19 cellular contexts compared by ENCODE assay signal in the genomic region with DNA sequence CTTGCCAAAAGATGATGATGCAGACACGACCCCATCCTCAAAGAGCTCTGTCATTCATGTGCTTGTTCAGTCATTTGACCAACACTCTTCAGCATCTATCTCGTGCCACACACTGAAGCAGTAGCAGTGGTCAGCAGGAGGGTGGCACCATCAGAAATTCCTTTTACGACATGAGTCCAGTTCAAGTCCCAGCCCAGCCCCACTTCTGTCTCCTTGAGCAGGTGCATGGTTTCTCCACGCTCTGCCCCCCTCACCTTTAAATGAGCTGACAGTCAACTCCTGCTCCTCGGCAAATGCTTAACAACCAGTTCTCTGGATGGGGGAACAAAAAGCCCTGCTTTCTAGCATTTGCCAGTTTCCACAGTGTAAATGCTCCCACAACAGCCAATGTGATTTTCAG.
DNase-seq lines count a peak whose midpoint lies in the region; ATAC-seq, FAIRE-seq and TF ChIP-seq lines count a peak whose summit lies in the region.
"Had no signal": no experiment of that assay in that cellular context is flagged by ENCODE, and none has a peak within 500 bp of the region (broad histone marks: within the 10 kb centered on the region; RNA-seq: fewer than 3 reads in every experiment).

No MANE protein-coding gene starts in this region.

- TF ChIP-seq CTCF in PC-9 (conservative IDR thresholded peaks at IDR 0.05) (no peak), RWPE2 (IDR thresholded peaks at IDR 0.05; ENCODE audit: poor library complexity, severe bottlenecking) (no peak), keratinocyte (optimal IDR thresholded peaks at IDR 0.05 in 1 of 3, IDR thresholded peaks at IDR 0.05 in 1 of 3, conservative IDR thresholded peaks at IDR 0.05 in 1 of 3; ENCODE audit: extremely low read depth in 1 of 3, insufficient read depth in 2 of 3, low read length in 3 of 3) (no peak), suprapubic skin (IDR thresholded peaks at IDR 0.05) (no peak)

- H4K20me1 ChIP-seq in PC-9 (ENCODE audit: insufficient read depth) (no peaks in the 10 kb centered on the region), keratinocyte (ENCODE audit: control insufficient read depth, extremely low read depth, insufficient read depth, low read length) (no peaks in the 10 kb centered on the region)
- H4K20me1 ChIP-seq: BLaER1 had no signal

- no peak for TF ChIP-seq EP300 in suprapubic skin (IDR thresholded peaks at IDR 0.05)

- FAIRE-seq in keratinocyte (lab: Jason Lieb, UNC), result no peak
- FAIRE-seq: GM19239 had no signal

- H3K9me1 ChIP-seq in keratinocyte (ENCODE audit: control insufficient read depth, extremely low read depth, insufficient read depth, low read length), result peaks cover 4% of the 10 kb centered on the region

- POLR2A ChIA-PET in PC-9 (lab: Charles Lee; ENCODE audit: unreplicated experiment), result no interaction called here

- DNase-seq in PC-9, result no peak
- DNase-seq in RWPE2 (ENCODE audit: low spot score), result no peak
- DNase-seq in keratinocyte (ENCODE audit: low read depth, low spot score), result no peak
- no peak for DNase-seq in suprapubic skin (ENCODE audit: low spot score in 2 of 2)
- no peak for DNase-seq in activated CD4-positive, alpha-beta T cell treated with anti-CD3 and anti-CD28 coated beads for 48 hours
- DNase-seq in OCI-M2 (lab: John Stamatoyannopoulos, UW; ENCODE audit: unreplicated experiment), result no peak
- DNase-seq: CD4-positive, alpha-beta T cell; COR-L47; DMS79; Karpas-422; NCI-H1417 treated with DMSO at 0.1 percent for 48 hours; NCI-H187; NCI-H446; NCI-H526 treated with DMSO at 0.1 percent for 48 hours; PC-3; RPMI8226 had no signal

- TF ChIP-seq POLR2A in suprapubic skin (IDR thresholded peaks at IDR 0.05), result no peak

- H3K9me3 ChIP-seq in PC-9 (ENCODE audit: insufficient read depth, low read depth), result no peaks in the 10 kb centered on the region
- no peaks in the 10 kb centered on the region for H3K9me3 ChIP-seq in RWPE2 (ENCODE audit: severe bottlenecking)
- no peaks in the 10 kb centered on the region for H3K9me3 ChIP-seq in keratinocyte (ENCODE audit: control insufficient read depth, low read depth, low read length)
- no peaks in the 10 kb centered on the region for H3K9me3 ChIP-seq in suprapubic skin
- H3K9me3 ChIP-seq: BLaER1 had no signal

- no peak overlapping the region for H3K9ac ChIP-seq in keratinocyte (ENCODE audit: control insufficient read depth, extremely low read depth, insufficient read depth, low read length)
- H3K9ac ChIP-seq: BLaER1 had no signal

- H3K4me2 ChIP-seq in PC-9, result peak overlapping the region; percentile 49
- peak overlapping the region; percentile 66 for H3K4me2 ChIP-seq in keratinocyte (ENCODE audit: control insufficient read depth, extremely low read depth, insufficient read depth, low read depth, low read length)
- H3K4me2 ChIP-seq: BLaER1 had no signal

- H3F3A ChIP-seq in PC-9 (ENCODE audit: insufficient read depth, low read depth), result peaks cover 16% of the 10 kb centered on the region; the same call in 1 of the 2 replicates

- H3K4me1 ChIP-seq in PC-9 (replicated peaks; ENCODE audit: insufficient read depth) (peaks cover 31% of the 10 kb centered on the region), RWPE2 (ENCODE audit: insufficient read depth, poor library complexity, severe bottlenecking) (peaks cover 31% of the 10 kb centered on the region), keratinocyte (ENCODE audit: control insufficient read depth, extremely low read depth, insufficient read depth, low read length) (peaks cover 42% of the 10 kb centered on the region), suprapubic skin (peaks cover 72% of the 10 kb centered on the region)

- intact Hi-C loops in PC-9 (cut with micrococcal nuclease; ENCODE audit: unreplicated experiment), result loop anchor here (5.0 kb wide), 2 partner anchors 70 to 1020 kb away; no protein-coding TSS in a partner anchor

- H3K27ac ChIP-seq in PC-9 (no peak overlapping the region), RWPE2 (ENCODE audit: poor library complexity, severe bottlenecking) (peak overlapping the region; percentile 80), keratinocyte (ENCODE audit: control insufficient read depth, insufficient read depth, low read length) (peak overlapping the region; percentile 53), suprapubic skin (peak overlapping the region; percentile 64)
- H3K27ac ChIP-seq: BLaER1 had no signal

- ATAC-seq in RWPE2 (ENCODE audit: low read depth), result no peak
- ATAC-seq in HG02938 (IDR thresholded peaks at IDR 0.05; ENCODE audit: unreplicated experiment), result no peak
- ATAC-seq: PC-3 had no signal

- H2AFZ ChIP-seq in PC-9 (no peak overlapping the region), keratinocyte (ENCODE audit: control insufficient read depth, low read length) (no peak overlapping the region)

- 72% methylated on average over 5 of the region's 5 CpGs for WGBS in suprapubic skin

- dilution Hi-C loops in keratinocyte (cut with MboI; ENCODE audit: extremely low pct_ligation_motif_present, low sequenced_read_pairs), result no loop called here

- H3K27me3 ChIP-seq in PC-9 (ENCODE audit: insufficient read depth, low read depth), result no peaks in the 10 kb centered on the region
- H3K27me3 ChIP-seq in RWPE2 (ENCODE audit: insufficient read depth, poor library complexity, severe bottlenecking), result no peaks in the 10 kb centered on the region
- H3K27me3 ChIP-seq in keratinocyte (ENCODE audit: control insufficient read depth, extremely low read depth, insufficient read depth, low read length), result no peaks in the 10 kb centered on the region
- H3K27me3 ChIP-seq in suprapubic skin, result no peaks in the 10 kb centered on the region
- H3K27me3 ChIP-seq: BLaER1 had no signal

- no TSS peak for BruUV-seq in PC-9 (replicated peaks; lab: Mats Ljungman, UMichigan)

- H3K9me2 ChIP-seq in PC-9 (ENCODE audit: insufficient read depth), result no peaks in the 10 kb centered on the region

- H3K79me2 ChIP-seq in PC-9 (ENCODE audit: low read depth), result no peaks in the 10 kb centered on the region
- H3K79me2 ChIP-seq in keratinocyte (ENCODE audit: control insufficient read depth, insufficient read depth, low read length), result no peaks in the 10 kb centered on the region

- H3K36me3 ChIP-seq in PC-9 (ENCODE audit: low read depth), result no peaks in the 10 kb centered on the region
- no peaks in the 10 kb centered on the region for H3K36me3 ChIP-seq in RWPE2 (ENCODE audit: low read depth)
- H3K36me3 ChIP-seq in keratinocyte (ENCODE audit: control insufficient read depth in 2 of 2, extremely low read depth in 1 of 2, insufficient read depth in 2 of 2, low read length in 2 of 2), result no peaks in the 10 kb centered on the region
- H3K36me3 ChIP-seq in suprapubic skin, result no peaks in the 10 kb centered on the region
- H3K36me3 ChIP-seq: BLaER1 had no signal

- CTCF ChIA-PET in PC-9 (lab: Charles Lee), result interaction anchor here (0.6 kb wide), 2 partner anchors 75 to 163 kb away, joined by 3 read pairs; no protein-coding TSS in a partner anchor

- H3K4me3 ChIP-seq in PC-9 (no peak overlapping the region), RWPE2 (ENCODE audit: severe bottlenecking) (no peak overlapping the region), keratinocyte (ENCODE audit: control insufficient read depth in 2 of 3, extremely low read depth in 1 of 3, insufficient read depth in 2 of 3, low read depth in 1 of 3, low read length in 3 of 3) (no peak overlapping the region), suprapubic skin (no peak overlapping the region)
- H3K4me3 ChIP-seq: BLaER1 had no signal
